In genomic region chr3:137866933-137867332, GRCh38 we compare ENCODE assay signal across 16 cellular contexts.
DNase-seq lines count a peak whose midpoint lies in the region; FAIRE-seq and TF ChIP-seq lines count a peak whose summit lies in the region.
"Had no signal": no experiment of that assay in that cellular context is flagged by ENCODE, and none has a peak within 500 bp of the region (broad histone marks: within the 10 kb centered on the region; RNA-seq: fewer than 3 reads in every experiment).

No MANE protein-coding gene starts in this region.

- H2AK5ac ChIP-seq in H1 (ENCODE audit: low read depth, low read length) = no peak overlapping the region

- no peak overlapping the region for H4K91ac ChIP-seq in H1 (replicated peaks; ENCODE audit: insufficient read length, low read length)

- H3K4me3 ChIP-seq in HUES48 (ENCODE audit: low read depth, low read length) = no peak overlapping the region
- H3K4me3 ChIP-seq in H1 (ENCODE audit: extremely low read depth in 1 of 4, insufficient read depth in 2 of 4, low read depth in 3 of 4, low read length in 4 of 4) = no peak overlapping the region
- H3K4me3 ChIP-seq: Peyer's patch had no signal

- no peak overlapping the region for H3K4me3 Mint-ChIP-seq in type B pancreatic cell
- H3K4me3 Mint-ChIP-seq: CD4-positive, CD25-positive, alpha-beta regulatory T cell had no signal

- peaks cover 15% of the 10 kb centered on the region for H3K9me3 Mint-ChIP-seq in type B pancreatic cell

- no peaks in the 10 kb centered on the region for H3K27me3 ChIP-seq in HUES48 (ENCODE audit: control insufficient read depth, insufficient read depth, low read length)
- H3K27me3 ChIP-seq in H1 (replicated peaks in 1 of 4; ENCODE audit: control insufficient read depth in 3 of 4, extremely low read depth in 1 of 4, insufficient read depth in 3 of 4, low read length in 3 of 4) = no peaks in the 10 kb centered on the region
- H3K27me3 ChIP-seq: Peyer's patch had no signal

- no peak for TF ChIP-seq RAD21 in H1 (IDR thresholded peaks at IDR 0.05 in 1 of 2, conservative IDR thresholded peaks at IDR 0.05 in 1 of 2; ENCODE audit: low read depth in 2 of 2, low read length in 2 of 2)

- 0 out of 2 replicates have a peak overlapping the region, but pooled peaks have one; percentile 34 for H3K18ac ChIP-seq in H1 (ENCODE audit: extremely low read depth, low read length)

- no peak overlapping the region for H4K5ac ChIP-seq in H1 (ENCODE audit: insufficient read length, low read depth, low read length)

- H3K23ac ChIP-seq in H1 (ENCODE audit: insufficient read length) = no peak overlapping the region

- H2BK5ac ChIP-seq in H1 (ENCODE audit: low read depth, low read length) = peak overlapping the region; percentile 67; the same call in 1 of the 2 replicates

- peaks cover 25% of the 10 kb centered on the region for H3K4me1 ChIP-seq in HUES48 (ENCODE audit: control insufficient read depth, insufficient read depth, low read length)
- H3K4me1 ChIP-seq in H1 (replicated peaks in 1 of 4; ENCODE audit: control insufficient read depth in 3 of 4, insufficient read depth in 4 of 4, low read length in 3 of 4) = peaks cover 0 to 3% (median 0%) of the 10 kb centered on the region in 4 experiments; a peak in 1 of 7 replicates
- H3K4me1 ChIP-seq: Peyer's patch had no signal

- peaks cover 22% of the 10 kb centered on the region; the same call in 1 of the 2 replicates for H3K9me3 ChIP-seq in HUES48 (ENCODE audit: control insufficient read depth, insufficient read depth, low read length)
- H3K9me3 ChIP-seq in H1 (ENCODE audit: insufficient read depth in 2 of 2, low read depth in 1 of 2, low read length in 1 of 2) = peaks cover 0 to under 1% of the 10 kb centered on the region in 2 experiments; a peak in 2 of 4 replicates
- H3K9me3 ChIP-seq: Peyer's patch had no signal

- no peak overlapping the region for H2BK120ac ChIP-seq in H1 (replicated peaks; ENCODE audit: low read depth, low read length)

- H3K9ac ChIP-seq in HUES48 (ENCODE audit: low read depth, low read length) = no peak overlapping the region
- no peak overlapping the region for H3K9ac ChIP-seq in H1 (replicated peaks in 1 of 4; ENCODE audit: extremely low read depth in 1 of 4, low read depth in 3 of 4, low read length in 3 of 4)

- H3K4ac ChIP-seq in H1 (replicated peaks; ENCODE audit: insufficient read length, low read depth, low read length) = no peak overlapping the region

- H2AFZ ChIP-seq in H1 (ENCODE audit: low read length) = no peak overlapping the region

- H3K79me2 ChIP-seq in H1 (ENCODE audit: control insufficient read depth in 1 of 2, insufficient read depth in 2 of 2, low read length in 2 of 2) = no peaks in the 10 kb centered on the region

- no peaks in the 10 kb centered on the region for H3K36me3 ChIP-seq in HUES48 (ENCODE audit: control insufficient read depth, insufficient read depth, low read length)
- no peaks in the 10 kb centered on the region for H3K36me3 ChIP-seq in H1 (ENCODE audit: control insufficient read depth in 2 of 4, insufficient read depth in 4 of 4, low read length in 3 of 4)
- H3K36me3 ChIP-seq: Peyer's patch had no signal

- H3K36me3 Mint-ChIP-seq in type B pancreatic cell = no peaks in the 10 kb centered on the region
- H3K36me3 Mint-ChIP-seq: CD4-positive, CD25-positive, alpha-beta regulatory T cell had no signal

- WGBS in H1 (ENCODE audit: extremely low coverage in 1 of 2, insufficient coverage in 1 of 2, insufficient read length in 1 of 2, insufficient replicate concordance in 2 of 2, low coverage in 1 of 2, low lambda C conversion rate in 2 of 2, missing lambda C conversion rate in 1 of 2), 2 experiments = 87% methylated on average over 4 of the region's 4 CpGs; no CpG with 5 or more reads in 1 of the 2 experiments

- H2BK15ac ChIP-seq in H1 (ENCODE audit: low read length) = no peak overlapping the region; the same call in 1 of the 2 replicates

- H2BK20ac ChIP-seq in H1 (ENCODE audit: low read length) = no peak overlapping the region

- H3K4me1 Mint-ChIP-seq in type B pancreatic cell (ENCODE audit: unreplicated experiment) = no peaks in the 10 kb centered on the region
- H3K4me1 Mint-ChIP-seq: CD4-positive, CD25-positive, alpha-beta regulatory T cell had no signal

- H2BK12ac ChIP-seq in H1 (ENCODE audit: low read depth, low read length) = peak overlapping the region; percentile 40

- H4K20me1 ChIP-seq in H1 (replicated peaks in 1 of 2; ENCODE audit: control insufficient read depth in 1 of 2, insufficient read depth in 2 of 2, low read length in 2 of 2) = no peaks in the 10 kb centered on the region

- POLR2A ChIA-PET in H1 (lab: Charles Lee; ENCODE audit: partially characterized antibody) = interaction anchor here (1.2 kb wide), 1 partner anchor 12 kb away, joined by 5 read pairs; no protein-coding TSS in a partner anchor

- TF ChIP-seq CTCF in H1 (IDR thresholded peaks at IDR 0.05; ENCODE audit: control extremely low read depth in 1 of 3, insufficient read depth in 1 of 3, low read depth in 1 of 3, low read length in 3 of 3) (no peak), type B pancreatic cell (conservative IDR thresholded peaks at IDR 0.05) (no peak)

- TF ChIP-seq POLR2A in H1 (IDR thresholded peaks at IDR 0.05; ENCODE audit: control extremely low read depth in 1 of 2, low read depth in 2 of 2, low read length in 2 of 2) = no peak

- peak overlapping the region; percentile 68 for H3K27ac ChIP-seq in HUES48 (ENCODE audit: low read depth, low read length)
- H3K27ac ChIP-seq in H1 (ENCODE audit: low read depth, low read length) = no peak overlapping the region
- H3K27ac ChIP-seq: Peyer's patch had no signal

- no peak overlapping the region for H3K14ac ChIP-seq in H1 (ENCODE audit: insufficient read length)

- H3K4me2 ChIP-seq in H1 (ENCODE audit: insufficient read depth in 1 of 2, low read depth in 2 of 2, low read length in 2 of 2) = no peak overlapping the region

- H3K79me1 ChIP-seq in H1 (ENCODE audit: low read depth, low read length) = no peaks in the 10 kb centered on the region

- DNase-seq in H1 (ENCODE audit: low read depth in 1 of 2, low spot score in 2 of 2) (peak in 1 of 2 experiments; percentile 62), iPS DF 4.7 (ENCODE audit: extremely low read depth, low spot score) (peak; percentile 60), type B pancreatic cell (ENCODE audit: extremely low spot score, unreplicated experiment) (no peak), activated T-cell treated with anti-CD3 and anti-CD28 coated beads for 4 hours (no peak), OCI-M1 (lab: John Stamatoyannopoulos, UW) (no peak), superior temporal gyrus (ENCODE audit: extremely low spot score) (no peak)
- DNase-seq: CD4-positive, CD25-positive, alpha-beta regulatory T cell; COR-L47; DMS79; NCI-H1092; NCI-H1436; NCI-H1930; NCI-H510A; NK-92 treated with Interleukin-12 subunit alpha and Interleukin-12 subunit beta, amount 100 ng/mL, for 24 hours; Peyer's patch had no signal

- H4K8ac ChIP-seq in H1 (ENCODE audit: extremely low read depth, insufficient read depth, low read length) = no peak overlapping the region

- H3K27ac Mint-ChIP-seq in type B pancreatic cell = peak overlapping the region; percentile 17
- H3K27ac Mint-ChIP-seq: CD4-positive, CD25-positive, alpha-beta regulatory T cell had no signal

- CTCF ChIA-PET in H1 (lab: Charles Lee; ENCODE audit: partially characterized antibody) = no interaction called here

- FAIRE-seq in H1 (lab: Jason Lieb, UNC) = peak; percentile 74

- H3K56ac ChIP-seq in H1 (replicated peaks; ENCODE audit: insufficient read length, low read depth, low read length) = no peak overlapping the region

- peaks cover 30% of the 10 kb centered on the region for H3K27me3 Mint-ChIP-seq in type B pancreatic cell

- no peaks in the 10 kb centered on the region for H3K23me2 ChIP-seq in H1 (ENCODE audit: low read depth, low read length)

- no peak for TF ChIP-seq EP300 in H1 (IDR thresholded peaks at IDR 0.05; ENCODE audit: borderline replicate concordance in 1 of 2, low read depth in 2 of 2, low read length in 2 of 2)

TF ChIP-seq in H1, 55 proteins besides CTCF, POLR2A, EP300 and RAD21 (continues in another document):
- TF ChIP-seq BCL11A (IDR thresholded peaks at IDR 0.05; ENCODE audit: low read depth in 2 of 2, low read length in 2 of 2) = no peak
- peak; percentile 85; the same call in 1 of the 2 replicates for TF ChIP-seq TCF12 (IDR thresholded peaks at IDR 0.05; ENCODE audit: low read depth, low read length)
- peak; percentile 23; the same call in 1 of the 2 replicates for TF ChIP-seq TEAD4 (IDR thresholded peaks at IDR 0.05; ENCODE audit: low read depth, low read length)
